ENCODE assay signal across 12 cellular contexts in genomic region chr12:50241178-50241577, GRCh38. TPM values are rescaled to one million over a fixed set of nuclear protein-coding genes. Genes with fewer than 3 reads are reported as not detected.
DNase-seq lines count a peak whose midpoint lies in the region; ATAC-seq lines count a peak whose summit lies in the region.
"Had no signal": no experiment of that assay in that cellular context is flagged by ENCODE, and none has a peak within 500 bp of the region (broad histone marks: within the 10 kb centered on the region; RNA-seq: fewer than 3 reads in every experiment).

No MANE protein-coding gene starts in this region.

- no peaks in the 10 kb centered on the region for H3K27me3 ChIP-seq in skeletal muscle tissue (ENCODE audit: control insufficient read depth in 3 of 3, insufficient read depth in 3 of 3, low read length in 3 of 3)

- H3K27ac ChIP-seq in skeletal muscle tissue (ENCODE audit: low read depth, low read length), result peak overlapping the region; percentile 72
- H3K27ac ChIP-seq: HL-60 had no signal

- no peak for ATAC-seq in GM18520 (IDR thresholded peaks at IDR 0.05; ENCODE audit: unreplicated experiment)

- no peak overlapping the region for H3K9ac ChIP-seq in skeletal muscle tissue (ENCODE audit: low read depth in 1 of 3, low read length in 3 of 3)

- H3K4me3 ChIP-seq in skeletal muscle tissue (ENCODE audit: low read length in 3 of 3), result no peak overlapping the region

- H3K9me3 ChIP-seq in skeletal muscle tissue (ENCODE audit: control insufficient read depth in 3 of 3, low read length in 3 of 3), result no peaks in the 10 kb centered on the region

- peaks cover 0 to 2% (median 0%) of the 10 kb centered on the region in 3 donors for H3K36me3 ChIP-seq in skeletal muscle tissue (ENCODE audit: control insufficient read depth in 3 of 3, insufficient read depth in 3 of 3, low read length in 3 of 3)

- H3K4me1 ChIP-seq in skeletal muscle tissue (ENCODE audit: control insufficient read depth in 3 of 3, insufficient read depth in 3 of 3, low read length in 3 of 3), result peaks cover 18 to 39% (median 33%) of the 10 kb centered on the region in 3 donors

- DNase-seq in ELR (ENCODE audit: low read depth), result peak; percentile 52
- DNase-seq in NCI-H2196 treated with DMSO at 0.1 percent for 48 hours (lab: John Stamatoyannopoulos, UW; ENCODE audit: unreplicated experiment), result peak; percentile 71
- peak; percentile 40 for DNase-seq in fibroblast of gingiva (ENCODE audit: low read depth)
- no peak for DNase-seq in stimulated activated CD4-positive, alpha-beta T cell treated with anti-CD3 and anti-CD28 coated beads, Interleukin-12 subunit alpha, Interleukin-12 subunit beta, amount 100 ng/mL, for 4 hours
- DNase-seq in amygdala (lab: John Stamatoyannopoulos, UW), result no peak
- no peak for DNase-seq in mesenteric fat pad (ENCODE audit: low spot score)
- DNase-seq: activated CD4-positive, alpha-beta memory T cell treated with anti-CD3 and anti-CD28 coated beads, Interleukin-2, amount 10 ng/mL, durations not matched to agents 7 days and 5 days; NCI-H2171; nephron progenitor cell had no signal

RNA-seq across cellular contexts. Expression of gene LIMA1, which starts 42.1 kb away (rescaled TPM):
- 54.3 TPM for total RNA-seq in skeletal muscle tissue
- total RNA-seq in mesenteric fat pad, result 163 TPM

Comparison
In these comparisons a context has a peak if more than half of its experiments do, and no peak if none do; other contexts are left out.
1. DNase-seq: peak in ELR (single experiment), NCI-H2196 treated with DMSO at 0.1 percent for 48 hours (single experiment) and fibroblast of gingiva (single experiment); none in stimulated activated CD4-positive, alpha-beta T cell treated with anti-CD3 and anti-CD28 coated beads, Interleukin-12 subunit alpha, Interleukin-12 subunit beta, amount 100 ng/mL, for 4 hours (single experiment), amygdala (0 of 56) and mesenteric fat pad (single experiment).